1 cellular context compared by ENCODE assay signal in the genomic region with DNA sequence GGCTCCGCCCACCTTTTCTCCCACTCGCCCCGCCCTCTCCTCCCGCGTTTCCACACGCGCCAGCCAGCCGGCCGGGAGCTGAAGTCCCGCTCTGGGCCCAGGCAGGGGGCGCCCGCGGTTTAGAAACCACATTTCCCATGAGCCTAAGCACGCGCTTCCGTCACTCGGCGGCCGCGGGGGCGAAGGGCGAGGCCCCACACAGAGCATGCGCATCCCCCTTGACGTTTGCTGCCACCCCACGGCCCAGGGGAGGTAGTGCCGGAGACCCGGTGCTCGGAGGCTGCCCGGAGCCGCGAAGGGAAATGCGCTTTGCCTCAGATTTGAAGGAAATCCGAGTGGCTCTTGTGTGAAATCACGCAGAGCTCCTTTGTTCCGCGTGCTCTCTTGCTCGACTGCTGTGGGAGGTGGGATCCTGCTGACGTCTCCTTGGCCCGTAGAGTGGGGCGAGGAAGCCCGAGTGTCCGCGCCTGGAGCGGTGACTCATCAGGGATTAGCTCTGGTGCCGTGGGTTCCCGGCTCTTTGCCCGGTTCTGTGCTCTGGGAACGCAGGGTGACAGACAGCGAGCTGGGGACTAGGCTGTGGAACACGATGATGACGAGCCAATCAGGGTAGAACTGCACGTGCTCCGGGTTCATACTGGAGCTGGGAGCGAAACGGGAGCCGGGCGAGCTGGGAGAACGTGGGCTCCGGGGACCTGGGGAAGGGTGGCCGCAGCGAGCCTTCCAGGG.
A peak's percentile ranks its signal among the peaks of the same experiment; 100 is the strongest.
TF ChIP-seq lines count a peak whose summit lies in the region.

No MANE protein-coding gene starts in this region.

TF ChIP-seq in K562, 482 proteins besides CTCF, POLR2A, EP300 and RAD21 (continued from another document and continues in another):
- TF ChIP-seq CCNT2 (IDR thresholded peaks at IDR 0.05; ENCODE audit: borderline replicate concordance, extremely low read depth, insufficient read length, low read depth, low read length) (peak; percentile 52), ZNF551 (CRISPR knock-in tag; IDR thresholded peaks at IDR 0.05) (no peak), SNRNP70 (optimal IDR thresholded peaks at IDR 0.05; ENCODE audit: low read depth, low read length) (no peak), OTX1 (CRISPR knock-in tag; IDR thresholded peaks at IDR 0.05) (peak; percentile 64), MCM5 (IDR thresholded peaks at IDR 0.05; ENCODE audit: low read depth) (no peak), TEAD4 (IDR thresholded peaks at IDR 0.05; ENCODE audit: low read length) (peak; percentile 46; the same call in 1 of the 2 replicates), TEAD4 (CRISPR knock-in tag; IDR thresholded peaks at IDR 0.05; ENCODE audit: borderline replicate concordance) (peak; percentile 100), EGR1 (conservative IDR thresholded peaks at IDR 0.05) (peak; percentile 100), ZNF766 (CRISPR knock-in tag; conservative IDR thresholded peaks at IDR 0.05) (peak; percentile 94), HLTF (IDR thresholded peaks at IDR 0.05) (no peak; the same call in 1 of the 2 replicates), ZNF224 (CRISPR knock-in tag; IDR thresholded peaks at IDR 0.05) (peak; percentile 81; the same call in 1 of the 2 replicates), ZKSCAN1 (IDR thresholded peaks at IDR 0.05; ENCODE audit: low read depth, low read length) (peak; percentile 75; the same call in 1 of the 2 replicates), ATF1 (CRISPR knock-in tag; IDR thresholded peaks at IDR 0.05) (peak; percentile 54), ATF1 (tag; IDR thresholded peaks at IDR 0.05) (peak; percentile 98), C11orf30 (IDR thresholded peaks at IDR 0.05; ENCODE audit: low read depth) (peak; percentile 81), ZSCAN32 (CRISPR knock-in tag; IDR thresholded peaks at IDR 0.05) (no peak), EZH2 (IDR thresholded peaks at IDR 0.05; ENCODE audit: borderline replicate concordance, low read depth, low read length) (no peak), ZNF133 (CRISPR knock-in tag; IDR thresholded peaks at IDR 0.05) (peak; percentile 7; the same call in 1 of the 2 replicates), FOXJ3 (CRISPR knock-in tag; IDR thresholded peaks at IDR 0.05) (no peak), TCFL5 (CRISPR knock-in tag; conservative IDR thresholded peaks at IDR 0.05) (no peak), MECOM (CRISPR knock-in tag; IDR thresholded peaks at IDR 0.05) (no peak), RHOXF2B (CRISPR knock-in tag; conservative IDR thresholded peaks at IDR 0.05) (no peak), TBL1XR1 (IDR thresholded peaks at IDR 0.05; ENCODE audit: low read length in 2 of 2) (peak; percentile 53 to 70; a peak in 2 of 4 replicates), SP1 (CRISPR knock-in tag; IDR thresholded peaks at IDR 0.05) (peak; percentile 96), BCOR (IDR thresholded peaks at IDR 0.05) (peak; percentile 70), U2AF1 (optimal IDR thresholded peaks at IDR 0.05; ENCODE audit: low read depth, low read length) (peak; percentile 15), ZNF561 (CRISPR knock-in tag; conservative IDR thresholded peaks at IDR 0.05) (no peak), HDAC6 (IDR thresholded peaks at IDR 0.05; ENCODE audit: low read depth, low read length) (no peak), KDM4B (IDR thresholded peaks at IDR 0.05; ENCODE audit: borderline replicate concordance in 2 of 2, low read depth in 1 of 2) (peak in 1 of 2 experiments; percentile 34; a peak in 1 of 4 replicates)
- TF ChIP-seq, protein P1, sequence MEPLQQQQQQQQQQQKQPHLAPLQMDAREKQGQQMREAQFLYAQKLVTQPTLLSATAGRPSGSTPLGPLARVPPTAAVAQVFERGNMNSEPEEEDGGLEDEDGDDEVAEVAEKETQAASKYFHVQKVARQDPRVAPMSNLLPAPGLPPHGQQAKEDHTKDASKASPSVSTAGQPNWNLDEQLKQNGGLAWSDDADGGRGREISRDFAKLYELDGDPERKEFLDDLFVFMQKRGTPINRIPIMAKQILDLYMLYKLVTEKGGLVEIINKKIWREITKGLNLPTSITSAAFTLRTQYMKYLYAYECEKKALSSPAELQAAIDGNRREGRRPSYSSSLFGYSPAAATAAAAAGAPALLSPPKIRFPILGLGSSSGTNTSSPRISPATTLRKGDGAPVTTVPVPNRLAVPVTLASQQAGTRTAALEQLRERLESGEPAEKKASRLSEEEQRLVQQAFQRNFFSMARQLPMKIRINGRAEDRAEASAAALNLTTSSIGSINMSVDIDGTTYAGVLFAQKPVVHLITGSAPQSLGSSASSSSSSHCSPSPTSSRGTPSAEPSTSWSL (CRISPR knock-in tag; IDR thresholded peaks at IDR 0.05; ENCODE audit: borderline replicate concordance), result 0 out of 2 replicates have a peak, but pooled peaks have one; percentile 83
- TF ChIP-seq, protein P2, sequence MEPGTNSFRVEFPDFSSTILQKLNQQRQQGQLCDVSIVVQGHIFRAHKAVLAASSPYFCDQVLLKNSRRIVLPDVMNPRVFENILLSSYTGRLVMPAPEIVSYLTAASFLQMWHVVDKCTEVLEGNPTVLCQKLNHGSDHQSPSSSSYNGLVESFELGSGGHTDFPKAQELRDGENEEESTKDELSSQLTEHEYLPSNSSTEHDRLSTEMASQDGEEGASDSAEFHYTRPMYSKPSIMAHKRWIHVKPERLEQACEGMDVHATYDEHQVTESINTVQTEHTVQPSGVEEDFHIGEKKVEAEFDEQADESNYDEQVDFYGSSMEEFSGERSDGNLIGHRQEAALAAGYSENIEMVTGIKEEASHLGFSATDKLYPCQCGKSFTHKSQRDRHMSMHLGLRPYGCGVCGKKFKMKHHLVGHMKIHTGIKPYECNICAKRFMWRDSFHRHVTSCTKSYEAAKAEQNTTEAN (CRISPR knock-in tag; IDR thresholded peaks at IDR 0.05), result peak; percentile 86; the same call in 1 of the 2 replicates
- TF ChIP-seq, protein P3, sequence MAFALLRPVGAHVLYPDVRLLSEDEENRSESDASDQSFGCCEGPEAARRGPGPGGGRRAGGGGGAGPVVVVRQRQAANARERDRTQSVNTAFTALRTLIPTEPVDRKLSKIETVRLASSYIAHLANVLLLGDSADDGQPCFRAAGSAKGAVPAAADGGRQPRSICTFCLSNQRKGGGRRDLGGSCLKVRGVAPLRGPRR (CRISPR knock-in tag; IDR thresholded peaks at IDR 0.05), result no peak
- TF ChIP-seq, protein P4, sequence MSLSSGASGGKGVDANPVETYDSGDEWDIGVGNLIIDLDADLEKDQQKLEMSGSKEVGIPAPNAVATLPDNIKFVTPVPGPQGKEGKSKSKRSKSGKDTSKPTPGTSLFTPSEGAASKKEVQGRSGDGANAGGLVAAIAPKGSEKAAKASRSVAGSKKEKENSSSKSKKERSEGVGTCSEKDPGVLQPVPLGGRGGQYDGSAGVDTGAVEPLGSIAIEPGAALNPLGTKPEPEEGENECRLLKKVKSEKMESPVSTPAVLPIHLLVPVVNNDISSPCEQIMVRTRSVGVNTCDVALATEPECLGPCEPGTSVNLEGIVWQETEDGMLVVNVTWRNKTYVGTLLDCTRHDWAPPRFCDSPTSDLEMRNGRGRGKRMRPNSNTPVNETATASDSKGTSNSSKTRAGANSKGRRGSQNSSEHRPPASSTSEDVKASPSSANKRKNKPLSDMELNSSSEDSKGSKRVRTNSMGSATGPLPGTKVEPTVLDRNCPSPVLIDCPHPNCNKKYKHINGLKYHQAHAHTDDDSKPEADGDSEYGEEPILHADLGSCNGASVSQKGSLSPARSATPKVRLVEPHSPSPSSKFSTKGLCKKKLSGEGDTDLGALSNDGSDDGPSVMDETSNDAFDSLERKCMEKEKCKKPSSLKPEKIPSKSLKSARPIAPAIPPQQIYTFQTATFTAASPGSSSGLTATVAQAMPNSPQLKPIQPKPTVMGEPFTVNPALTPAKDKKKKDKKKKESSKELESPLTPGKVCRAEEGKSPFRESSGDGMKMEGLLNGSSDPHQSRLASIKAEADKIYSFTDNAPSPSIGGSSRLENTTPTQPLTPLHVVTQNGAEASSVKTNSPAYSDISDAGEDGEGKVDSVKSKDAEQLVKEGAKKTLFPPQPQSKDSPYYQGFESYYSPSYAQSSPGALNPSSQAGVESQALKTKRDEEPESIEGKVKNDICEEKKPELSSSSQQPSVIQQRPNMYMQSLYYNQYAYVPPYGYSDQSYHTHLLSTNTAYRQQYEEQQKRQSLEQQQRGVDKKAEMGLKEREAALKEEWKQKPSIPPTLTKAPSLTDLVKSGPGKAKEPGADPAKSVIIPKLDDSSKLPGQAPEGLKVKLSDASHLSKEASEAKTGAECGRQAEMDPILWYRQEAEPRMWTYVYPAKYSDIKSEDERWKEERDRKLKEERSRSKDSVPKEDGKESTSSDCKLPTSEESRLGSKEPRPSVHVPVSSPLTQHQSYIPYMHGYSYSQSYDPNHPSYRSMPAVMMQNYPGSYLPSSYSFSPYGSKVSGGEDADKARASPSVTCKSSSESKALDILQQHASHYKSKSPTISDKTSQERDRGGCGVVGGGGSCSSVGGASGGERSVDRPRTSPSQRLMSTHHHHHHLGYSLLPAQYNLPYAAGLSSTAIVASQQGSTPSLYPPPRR (CRISPR knock-in tag; IDR thresholded peaks at IDR 0.05; ENCODE audit: borderline replicate concordance), result peak; percentile 93; the same call in 1 of the 2 replicates
- TF ChIP-seq, protein P5, sequence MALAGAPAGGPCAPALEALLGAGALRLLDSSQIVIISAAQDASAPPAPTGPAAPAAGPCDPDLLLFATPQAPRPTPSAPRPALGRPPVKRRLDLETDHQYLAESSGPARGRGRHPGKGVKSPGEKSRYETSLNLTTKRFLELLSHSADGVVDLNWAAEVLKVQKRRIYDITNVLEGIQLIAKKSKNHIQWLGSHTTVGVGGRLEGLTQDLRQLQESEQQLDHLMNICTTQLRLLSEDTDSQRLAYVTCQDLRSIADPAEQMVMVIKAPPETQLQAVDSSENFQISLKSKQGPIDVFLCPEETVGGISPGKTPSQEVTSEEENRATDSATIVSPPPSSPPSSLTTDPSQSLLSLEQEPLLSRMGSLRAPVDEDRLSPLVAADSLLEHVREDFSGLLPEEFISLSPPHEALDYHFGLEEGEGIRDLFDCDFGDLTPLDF (CRISPR knock-in tag; IDR thresholded peaks at IDR 0.05), result peak; percentile 96
- TF ChIP-seq, protein P6, sequence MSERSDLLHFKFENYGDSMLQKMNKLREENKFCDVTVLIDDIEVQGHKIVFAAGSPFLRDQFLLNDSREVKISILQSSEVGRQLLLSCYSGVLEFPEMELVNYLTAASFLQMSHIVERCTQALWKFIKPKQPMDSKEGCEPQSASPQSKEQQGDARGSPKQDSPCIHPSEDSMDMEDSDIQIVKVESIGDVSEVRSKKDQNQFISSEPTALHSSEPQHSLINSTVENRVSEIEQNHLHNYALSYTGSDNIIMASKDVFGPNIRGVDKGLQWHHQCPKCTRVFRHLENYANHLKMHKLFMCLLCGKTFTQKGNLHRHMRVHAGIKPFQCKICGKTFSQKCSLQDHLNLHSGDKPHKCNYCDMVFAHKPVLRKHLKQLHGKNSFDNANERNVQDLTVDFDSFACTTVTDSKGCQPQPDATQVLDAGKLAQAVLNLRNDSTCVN (CRISPR knock-in tag; IDR thresholded peaks at IDR 0.05), result peak; percentile 23; the same call in 1 of the 2 replicates
- TF ChIP-seq, protein P7, sequence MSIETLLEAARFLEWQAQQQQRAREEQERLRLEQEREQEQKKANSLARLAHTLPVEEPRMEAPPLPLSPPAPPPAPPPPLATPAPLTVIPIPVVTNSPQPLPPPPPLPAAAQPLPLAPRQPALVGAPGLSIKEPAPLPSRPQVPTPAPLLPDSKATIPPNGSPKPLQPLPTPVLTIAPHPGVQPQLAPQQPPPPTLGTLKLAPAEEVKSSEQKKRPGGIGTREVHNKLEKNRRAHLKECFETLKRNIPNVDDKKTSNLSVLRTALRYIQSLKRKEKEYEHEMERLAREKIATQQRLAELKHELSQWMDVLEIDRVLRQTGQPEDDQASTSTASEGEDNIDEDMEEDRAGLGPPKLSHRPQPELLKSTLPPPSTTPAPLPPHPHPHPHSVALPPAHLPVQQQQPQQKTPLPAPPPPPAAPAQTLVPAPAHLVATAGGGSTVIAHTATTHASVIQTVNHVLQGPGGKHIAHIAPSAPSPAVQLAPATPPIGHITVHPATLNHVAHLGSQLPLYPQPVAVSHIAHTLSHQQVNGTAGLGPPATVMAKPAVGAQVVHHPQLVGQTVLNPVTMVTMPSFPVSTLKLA (conservative IDR thresholded peaks at IDR 0.05), result peak; percentile 94 to 97
- TF ChIP-seq, protein P8, sequence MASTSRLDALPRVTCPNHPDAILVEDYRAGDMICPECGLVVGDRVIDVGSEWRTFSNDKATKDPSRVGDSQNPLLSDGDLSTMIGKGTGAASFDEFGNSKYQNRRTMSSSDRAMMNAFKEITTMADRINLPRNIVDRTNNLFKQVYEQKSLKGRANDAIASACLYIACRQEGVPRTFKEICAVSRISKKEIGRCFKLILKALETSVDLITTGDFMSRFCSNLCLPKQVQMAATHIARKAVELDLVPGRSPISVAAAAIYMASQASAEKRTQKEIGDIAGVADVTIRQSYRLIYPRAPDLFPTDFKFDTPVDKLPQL (IDR thresholded peaks at IDR 0.05; ENCODE audit: extremely low read depth, insufficient read length), result no peak
- TF ChIP-seq, protein P9, sequence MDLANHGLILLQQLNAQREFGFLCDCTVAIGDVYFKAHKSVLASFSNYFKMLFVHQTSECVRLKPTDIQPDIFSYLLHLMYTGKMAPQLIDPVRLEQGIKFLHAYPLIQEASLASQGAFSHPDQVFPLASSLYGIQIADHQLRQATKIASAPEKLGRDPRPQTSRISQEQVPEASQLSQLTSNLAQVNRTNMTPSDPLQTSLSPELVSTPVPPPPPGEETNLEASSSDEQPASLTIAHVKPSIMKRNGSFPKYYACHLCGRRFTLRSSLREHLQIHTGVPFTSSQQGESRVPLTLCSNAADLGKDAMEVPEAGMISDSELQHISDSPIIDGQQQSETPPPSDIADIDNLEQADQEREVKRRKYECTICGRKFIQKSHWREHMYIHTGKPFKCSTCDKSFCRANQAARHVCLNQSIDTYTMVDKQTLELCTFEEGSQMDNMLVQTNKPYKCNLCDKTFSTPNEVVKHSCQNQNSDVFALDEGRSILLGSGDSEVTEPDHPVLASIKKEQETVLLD (IDR thresholded peaks at IDR 0.05), result peak; percentile 96
- TF ChIP-seq, protein P10, sequence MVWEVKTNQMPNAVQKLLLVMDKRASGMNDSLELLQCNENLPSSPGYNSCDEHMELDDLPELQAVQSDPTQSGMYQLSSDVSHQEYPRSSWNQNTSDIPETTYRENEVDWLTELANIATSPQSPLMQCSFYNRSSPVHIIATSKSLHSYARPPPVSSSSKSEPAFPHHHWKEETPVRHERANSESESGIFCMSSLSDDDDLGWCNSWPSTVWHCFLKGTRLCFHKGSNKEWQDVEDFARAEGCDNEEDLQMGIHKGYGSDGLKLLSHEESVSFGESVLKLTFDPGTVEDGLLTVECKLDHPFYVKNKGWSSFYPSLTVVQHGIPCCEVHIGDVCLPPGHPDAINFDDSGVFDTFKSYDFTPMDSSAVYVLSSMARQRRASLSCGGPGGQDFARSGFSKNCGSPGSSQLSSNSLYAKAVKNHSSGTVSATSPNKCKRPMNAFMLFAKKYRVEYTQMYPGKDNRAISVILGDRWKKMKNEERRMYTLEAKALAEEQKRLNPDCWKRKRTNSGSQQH (CRISPR knock-in tag; IDR thresholded peaks at IDR 0.05), result peak; percentile 74; the same call in 1 of the 2 replicates
- TF ChIP-seq, protein P11, sequence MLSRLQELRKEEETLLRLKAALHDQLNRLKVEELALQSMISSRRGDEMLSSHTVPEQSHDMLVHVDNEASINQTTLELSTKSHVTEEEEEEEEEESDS (CRISPR knock-in tag; IDR thresholded peaks at IDR 0.05), result no peak
